Comparison of ENCODE assay signal across 15 cellular contexts in the genomic region with DNA sequence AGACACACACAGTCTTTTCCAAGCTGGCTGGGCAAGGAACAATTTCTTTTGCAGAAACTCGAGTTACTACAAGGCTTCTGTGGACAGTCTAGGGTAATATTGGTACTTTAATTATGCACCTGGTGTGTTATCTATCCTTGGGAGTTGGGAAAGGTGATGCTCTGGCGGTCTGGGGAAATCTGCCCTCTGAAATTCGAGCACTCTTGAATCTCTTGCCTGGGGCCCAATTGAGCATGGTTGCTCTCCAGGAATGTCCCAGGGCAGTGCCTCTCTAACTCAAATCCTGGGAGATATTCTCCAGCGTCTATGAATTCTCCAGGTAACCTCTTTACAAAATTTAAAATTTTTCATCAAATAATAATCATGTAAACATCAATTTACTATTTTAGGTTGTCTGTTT.
"Had no signal": no experiment of that assay in that cellular context is flagged by ENCODE, and none has a peak within 500 bp of the region (broad histone marks: within the 10 kb centered on the region; RNA-seq: fewer than 3 reads in every experiment).

No MANE protein-coding gene starts in this region.

- H3K9me3 Mint-ChIP-seq: activated naive CD4-positive, alpha-beta T cell treated with anti-CD3 and anti-CD28 coated beads, Interleukin-2, amount 50 U/mL, for 24 hours had no signal

- H3K4me3 Mint-ChIP-seq: activated CD4-positive, alpha-beta memory T cell treated with anti-CD3 and anti-CD28 coated beads for 36 hours; activated CD4-positive, alpha-beta T cell treated with anti-CD3 and anti-CD28 coated beads for 36 hours; activated naive CD4-positive, alpha-beta T cell treated with anti-CD3 and anti-CD28 coated beads, Interleukin-2, amount 50 U/mL, for 24 hours; activated T-cell treated with anti-CD3 and anti-CD28 coated beads, Interleukin-2, amount 50 U/mL, for 24 hours; T-helper 17 cell had no signal

- H3K9me3 ChIP-seq: adrenal gland, ovary, upper lobe of right lung had no signal

- ATAC-seq: gastrocnemius medialis, heart right ventricle, T-helper 17 cell, upper lobe of right lung had no signal

- H3K27ac Mint-ChIP-seq: activated CD4-positive, alpha-beta memory T cell treated with anti-CD3 and anti-CD28 coated beads for 36 hours; activated CD4-positive, alpha-beta T cell treated with anti-CD3 and anti-CD28 coated beads for 36 hours; activated CD8-positive, alpha-beta memory T cell treated with anti-CD3 and anti-CD28 coated beads, Interleukin-2, amount 10 ng/mL, durations not matched to agents 7 days and 5 days; activated naive CD4-positive, alpha-beta T cell treated with anti-CD3 and anti-CD28 coated beads, Interleukin-2, amount 50 U/mL, for 24 hours; stimulated activated naive CD8-positive, alpha-beta T cell treated with anti-CD3 and anti-CD28 coated beads, Interleukin-15, amount 100 ng/mL, for 72 hours; T-helper 17 cell had no signal

- H3K36me3 Mint-ChIP-seq: activated CD4-positive, alpha-beta memory T cell treated with anti-CD3 and anti-CD28 coated beads for 36 hours; activated CD8-positive, alpha-beta memory T cell treated with anti-CD3 and anti-CD28 coated beads, Interleukin-2, amount 10 ng/mL, durations not matched to agents 7 days and 5 days; activated naive CD4-positive, alpha-beta T cell treated with anti-CD3 and anti-CD28 coated beads, Interleukin-2, amount 50 U/mL, for 24 hours had no signal

- H3K4me1 ChIP-seq: adrenal gland, gastrocnemius medialis, upper lobe of right lung had no signal

- H3K36me3 ChIP-seq: adrenal gland, gastrocnemius medialis, heart right ventricle, ovary, upper lobe of right lung, WERI-Rb-1 had no signal

- H3K4me3 ChIP-seq: adrenal gland, gastrocnemius medialis, heart right ventricle, ovary, upper lobe of right lung had no signal

- H3K27ac ChIP-seq: adrenal gland, epithelial cell of prostate, gastrocnemius medialis, heart right ventricle, ovary, upper lobe of right lung, WERI-Rb-1 had no signal

- H3K27me3 ChIP-seq: ovary had no signal

- DNase-seq: adrenal gland, gastrocnemius medialis, heart right ventricle, kidney, ovary, T-helper 17 cell, upper lobe of right lung, WERI-Rb-1 had no signal
